In the genomic region with DNA sequence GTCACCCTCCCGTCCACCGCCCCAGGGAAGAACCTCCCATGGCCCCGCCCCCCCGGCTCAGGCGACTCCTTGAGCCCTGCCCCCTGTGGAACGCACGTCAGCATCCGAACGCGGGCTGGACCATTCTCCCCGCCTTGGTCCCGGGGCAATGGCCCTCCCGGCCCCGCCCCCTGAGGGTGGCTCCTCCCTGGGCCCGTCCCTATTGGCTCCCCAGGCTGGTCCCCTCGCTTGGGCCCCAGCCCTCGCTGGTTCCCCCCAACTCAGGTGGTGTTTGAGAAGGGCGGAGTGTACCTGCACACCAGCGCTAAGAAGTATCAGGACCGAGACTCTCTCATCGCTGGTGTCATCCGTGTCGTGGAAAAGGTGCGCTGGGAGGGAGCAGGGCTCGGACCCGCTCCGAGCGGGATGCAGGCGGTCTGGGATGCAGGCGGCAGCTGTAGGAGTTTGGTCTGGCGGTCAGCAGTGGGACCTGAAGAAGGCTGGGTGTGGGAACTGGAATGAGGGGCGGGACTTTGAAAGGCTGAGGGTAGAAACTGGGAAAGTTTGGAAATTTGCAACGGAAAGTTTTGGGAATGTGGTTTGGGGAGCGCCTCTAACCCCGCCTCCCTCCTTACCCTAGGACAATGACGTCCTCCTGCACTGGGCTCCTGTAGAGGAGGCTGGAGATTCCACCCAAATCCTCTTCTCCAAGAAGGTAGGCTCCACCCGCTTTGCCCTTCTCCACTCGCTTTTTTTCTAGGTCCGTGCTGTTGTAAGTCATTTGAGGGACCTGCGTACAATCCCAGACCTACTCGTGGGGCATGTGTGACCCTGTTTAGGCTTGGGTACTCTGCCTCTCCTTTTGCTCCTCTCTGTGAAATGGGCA, we compare ENCODE assay signal across 1 cellular context.
A peak's percentile ranks its signal among the peaks of the same experiment; 100 is the strongest.
TF ChIP-seq lines count a peak whose summit lies in the region.

No MANE protein-coding gene starts in this region.

TF ChIP-seq in HepG2, 621 proteins besides CTCF, POLR2A, EP300 and RAD21 (continued from another document and continues in another):
- TF ChIP-seq, protein P1, sequence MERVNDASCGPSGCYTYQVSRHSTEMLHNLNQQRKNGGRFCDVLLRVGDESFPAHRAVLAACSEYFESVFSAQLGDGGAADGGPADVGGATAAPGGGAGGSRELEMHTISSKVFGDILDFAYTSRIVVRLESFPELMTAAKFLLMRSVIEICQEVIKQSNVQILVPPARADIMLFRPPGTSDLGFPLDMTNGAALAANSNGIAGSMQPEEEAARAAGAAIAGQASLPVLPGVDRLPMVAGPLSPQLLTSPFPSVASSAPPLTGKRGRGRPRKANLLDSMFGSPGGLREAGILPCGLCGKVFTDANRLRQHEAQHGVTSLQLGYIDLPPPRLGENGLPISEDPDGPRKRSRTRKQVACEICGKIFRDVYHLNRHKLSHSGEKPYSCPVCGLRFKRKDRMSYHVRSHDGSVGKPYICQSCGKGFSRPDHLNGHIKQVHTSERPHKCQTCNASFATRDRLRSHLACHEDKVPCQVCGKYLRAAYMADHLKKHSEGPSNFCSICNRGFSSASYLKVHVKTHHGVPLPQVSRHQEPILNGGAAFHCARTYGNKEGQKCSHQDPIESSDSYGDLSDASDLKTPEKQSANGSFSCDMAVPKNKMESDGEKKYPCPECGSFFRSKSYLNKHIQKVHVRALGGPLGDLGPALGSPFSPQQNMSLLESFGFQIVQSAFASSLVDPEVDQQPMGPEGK (CRISPR knock-in tag; IDR thresholded peaks at IDR 0.05): peak; percentile 74
- TF ChIP-seq, protein P2, sequence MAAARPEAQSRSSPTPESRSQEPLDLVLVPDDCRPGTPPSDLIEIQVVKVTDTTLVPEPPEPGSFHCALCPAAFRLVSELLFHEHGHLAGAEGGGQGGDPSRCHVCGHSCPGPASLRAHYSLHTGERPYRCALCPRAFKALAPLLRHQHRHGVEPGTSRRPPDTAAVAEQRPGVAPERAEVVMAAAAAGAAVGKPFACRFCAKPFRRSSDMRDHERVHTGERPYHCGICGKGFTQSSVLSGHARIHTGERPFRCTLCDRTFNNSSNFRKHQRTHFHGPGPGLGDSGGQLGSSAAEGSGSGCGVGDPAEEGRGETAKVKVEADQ (CRISPR knock-in tag; IDR thresholded peaks at IDR 0.05; ENCODE audit: borderline replicate concordance): no peak
- TF ChIP-seq AGO2 (optimal IDR thresholded peaks at IDR 0.05; ENCODE audit: low read depth, low read length) (peak; percentile 85), ZNF558 (CRISPR knock-in tag; IDR thresholded peaks at IDR 0.05; ENCODE audit: borderline replicate concordance) (peak; percentile 89; the same call in 1 of the 2 replicates), ZNF484 (CRISPR knock-in tag; IDR thresholded peaks at IDR 0.05; ENCODE audit: borderline replicate concordance, low read depth) (no peak), RXRA (CRISPR knock-in tag; IDR thresholded peaks at IDR 0.05) (peak; percentile 77), PCBP1 (IDR thresholded peaks at IDR 0.05; ENCODE audit: borderline replicate concordance, low read depth, low read length) (peak; percentile 17; the same call in 1 of the 2 replicates), ZBTB7B (CRISPR knock-in tag; IDR thresholded peaks at IDR 0.05) (peak; percentile 39; the same call in 1 of the 2 replicates), KDM5A (IDR thresholded peaks at IDR 0.05; ENCODE audit: borderline replicate concordance, low read length) (peak; percentile 75), SALL1 (CRISPR knock-in tag; IDR thresholded peaks at IDR 0.05) (peak; percentile 35; the same call in 1 of the 2 replicates), HDAC1 (CRISPR knock-in tag; IDR thresholded peaks at IDR 0.05) (peak; percentile 52; the same call in 1 of the 2 replicates), NFYB (CRISPR knock-in tag; IDR thresholded peaks at IDR 0.05) (peak; percentile 71), MED1 (CRISPR knock-in tag; IDR thresholded peaks at IDR 0.05) (0 out of 2 replicates have a peak, but pooled peaks have one; percentile 8), SNRNP70 (IDR thresholded peaks at IDR 0.05; ENCODE audit: low read depth, low read length) (no peak), YEATS2 (CRISPR knock-in tag; IDR thresholded peaks at IDR 0.05; ENCODE audit: borderline replicate concordance) (peak; percentile 21; the same call in 1 of the 2 replicates), MTF2 (CRISPR knock-in tag; IDR thresholded peaks at IDR 0.05; ENCODE audit: borderline replicate concordance) (no peak), MAZ (IDR thresholded peaks at IDR 0.05; ENCODE audit: borderline replicate concordance, low read depth, low read length) (peak; percentile 64; the same call in 1 of the 2 replicates), MAZ (CRISPR knock-in tag; IDR thresholded peaks at IDR 0.05; ENCODE audit: low read depth) (no peak), NFYC (CRISPR knock-in tag; IDR thresholded peaks at IDR 0.05) (peak; percentile 73), SIN3A (IDR thresholded peaks at IDR 0.05; ENCODE audit: borderline replicate concordance, low read depth, low read length) (peak; percentile 57; the same call in 1 of the 2 replicates), ZNF746 (CRISPR knock-in tag; IDR thresholded peaks at IDR 0.05) (no peak), ZEB1 (IDR thresholded peaks at IDR 0.05; ENCODE audit: insufficient replicate concordance, low read depth) (peak; percentile 44), NFKB2 (CRISPR knock-in tag; IDR thresholded peaks at IDR 0.05; ENCODE audit: borderline replicate concordance) (peak; percentile 78; the same call in 1 of the 2 replicates)
- TF ChIP-seq, protein P3, sequence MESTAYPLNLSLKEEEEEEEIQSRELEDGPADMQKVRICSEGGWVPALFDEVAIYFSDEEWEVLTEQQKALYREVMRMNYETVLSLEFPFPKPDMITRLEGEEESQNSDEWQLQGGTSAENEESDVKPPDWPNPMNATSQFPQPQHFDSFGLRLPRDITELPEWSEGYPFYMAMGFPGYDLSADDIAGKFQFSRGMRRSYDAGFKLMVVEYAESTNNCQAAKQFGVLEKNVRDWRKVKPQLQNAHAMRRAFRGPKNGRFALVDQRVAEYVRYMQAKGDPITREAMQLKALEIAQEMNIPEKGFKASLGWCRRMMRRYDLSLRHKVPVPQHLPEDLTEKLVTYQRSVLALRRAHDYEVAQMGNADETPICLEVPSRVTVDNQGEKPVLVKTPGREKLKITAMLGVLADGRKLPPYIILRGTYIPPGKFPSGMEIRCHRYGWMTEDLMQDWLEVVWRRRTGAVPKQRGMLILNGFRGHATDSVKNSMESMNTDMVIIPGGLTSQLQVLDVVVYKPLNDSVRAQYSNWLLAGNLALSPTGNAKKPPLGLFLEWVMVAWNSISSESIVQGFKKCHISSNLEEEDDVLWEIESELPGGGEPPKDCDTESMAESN (CRISPR knock-in tag; conservative IDR thresholded peaks at IDR 0.05): peak; percentile 48; the same call in 1 of the 2 replicates
- TF ChIP-seq, protein P4, sequence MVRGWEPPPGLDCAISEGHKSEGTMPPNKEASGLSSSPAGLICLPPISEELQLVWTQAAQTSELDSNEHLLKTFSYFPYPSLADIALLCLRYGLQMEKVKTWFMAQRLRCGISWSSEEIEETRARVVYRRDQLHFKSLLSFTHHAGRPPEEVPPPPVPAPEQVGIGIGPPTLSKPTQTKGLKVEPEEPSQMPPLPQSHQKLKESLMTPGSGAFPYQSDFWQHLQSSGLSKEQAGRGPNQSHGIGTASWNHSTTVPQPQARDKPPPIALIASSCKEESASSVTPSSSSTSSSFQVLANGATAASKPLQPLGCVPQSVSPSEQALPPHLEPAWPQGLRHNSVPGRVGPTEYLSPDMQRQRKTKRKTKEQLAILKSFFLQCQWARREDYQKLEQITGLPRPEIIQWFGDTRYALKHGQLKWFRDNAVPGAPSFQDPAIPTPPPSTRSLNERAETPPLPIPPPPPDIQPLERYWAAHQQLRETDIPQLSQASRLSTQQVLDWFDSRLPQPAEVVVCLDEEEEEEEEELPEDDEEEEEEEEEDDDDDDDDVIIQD (CRISPR knock-in tag; IDR thresholded peaks at IDR 0.05; ENCODE audit: low read depth): 0 out of 2 replicates have a peak, but pooled peaks have one; percentile 2
- TF ChIP-seq, protein P5, sequence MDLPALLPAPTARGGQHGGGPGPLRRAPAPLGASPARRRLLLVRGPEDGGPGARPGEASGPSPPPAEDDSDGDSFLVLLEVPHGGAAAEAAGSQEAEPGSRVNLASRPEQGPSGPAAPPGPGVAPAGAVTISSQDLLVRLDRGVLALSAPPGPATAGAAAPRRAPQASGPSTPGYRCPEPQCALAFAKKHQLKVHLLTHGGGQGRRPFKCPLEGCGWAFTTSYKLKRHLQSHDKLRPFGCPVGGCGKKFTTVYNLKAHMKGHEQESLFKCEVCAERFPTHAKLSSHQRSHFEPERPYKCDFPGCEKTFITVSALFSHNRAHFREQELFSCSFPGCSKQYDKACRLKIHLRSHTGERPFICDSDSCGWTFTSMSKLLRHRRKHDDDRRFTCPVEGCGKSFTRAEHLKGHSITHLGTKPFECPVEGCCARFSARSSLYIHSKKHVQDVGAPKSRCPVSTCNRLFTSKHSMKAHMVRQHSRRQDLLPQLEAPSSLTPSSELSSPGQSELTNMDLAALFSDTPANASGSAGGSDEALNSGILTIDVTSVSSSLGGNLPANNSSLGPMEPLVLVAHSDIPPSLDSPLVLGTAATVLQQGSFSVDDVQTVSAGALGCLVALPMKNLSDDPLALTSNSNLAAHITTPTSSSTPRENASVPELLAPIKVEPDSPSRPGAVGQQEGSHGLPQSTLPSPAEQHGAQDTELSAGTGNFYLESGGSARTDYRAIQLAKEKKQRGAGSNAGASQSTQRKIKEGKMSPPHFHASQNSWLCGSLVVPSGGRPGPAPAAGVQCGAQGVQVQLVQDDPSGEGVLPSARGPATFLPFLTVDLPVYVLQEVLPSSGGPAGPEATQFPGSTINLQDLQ (CRISPR knock-in tag; IDR thresholded peaks at IDR 0.05): peak; percentile 85
- TF ChIP-seq, protein P6, sequence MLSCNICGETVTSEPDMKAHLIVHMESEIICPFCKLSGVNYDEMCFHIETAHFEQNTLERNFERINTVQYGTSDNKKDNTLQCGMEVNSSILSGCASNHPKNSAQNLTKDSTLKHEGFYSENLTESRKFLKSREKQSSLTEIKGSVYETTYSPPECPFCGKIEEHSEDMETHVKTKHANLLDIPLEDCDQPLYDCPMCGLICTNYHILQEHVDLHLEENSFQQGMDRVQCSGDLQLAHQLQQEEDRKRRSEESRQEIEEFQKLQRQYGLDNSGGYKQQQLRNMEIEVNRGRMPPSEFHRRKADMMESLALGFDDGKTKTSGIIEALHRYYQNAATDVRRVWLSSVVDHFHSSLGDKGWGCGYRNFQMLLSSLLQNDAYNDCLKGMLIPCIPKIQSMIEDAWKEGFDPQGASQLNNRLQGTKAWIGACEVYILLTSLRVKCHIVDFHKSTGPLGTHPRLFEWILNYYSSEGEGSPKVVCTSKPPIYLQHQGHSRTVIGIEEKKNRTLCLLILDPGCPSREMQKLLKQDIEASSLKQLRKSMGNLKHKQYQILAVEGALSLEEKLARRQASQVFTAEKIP (CRISPR knock-in tag; IDR thresholded peaks at IDR 0.05; ENCODE audit: borderline replicate concordance): no peak
- TF ChIP-seq, protein P7, sequence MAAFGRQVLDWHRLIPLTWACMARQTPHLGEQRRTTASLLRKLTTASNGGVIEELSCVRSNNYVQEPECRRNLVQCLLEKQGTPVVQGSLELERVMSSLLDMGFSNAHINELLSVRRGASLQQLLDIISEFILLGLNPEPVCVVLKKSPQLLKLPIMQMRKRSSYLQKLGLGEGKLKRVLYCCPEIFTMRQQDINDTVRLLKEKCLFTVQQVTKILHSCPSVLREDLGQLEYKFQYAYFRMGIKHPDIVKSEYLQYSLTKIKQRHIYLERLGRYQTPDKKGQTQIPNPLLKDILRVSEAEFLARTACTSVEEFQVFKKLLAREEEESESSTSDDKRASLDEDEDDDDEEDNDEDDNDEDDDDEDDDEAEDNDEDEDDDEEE (CRISPR knock-in tag; IDR thresholded peaks at IDR 0.05): 0 out of 2 replicates have a peak, but pooled peaks have one; percentile 21
- TF ChIP-seq, protein P8, sequence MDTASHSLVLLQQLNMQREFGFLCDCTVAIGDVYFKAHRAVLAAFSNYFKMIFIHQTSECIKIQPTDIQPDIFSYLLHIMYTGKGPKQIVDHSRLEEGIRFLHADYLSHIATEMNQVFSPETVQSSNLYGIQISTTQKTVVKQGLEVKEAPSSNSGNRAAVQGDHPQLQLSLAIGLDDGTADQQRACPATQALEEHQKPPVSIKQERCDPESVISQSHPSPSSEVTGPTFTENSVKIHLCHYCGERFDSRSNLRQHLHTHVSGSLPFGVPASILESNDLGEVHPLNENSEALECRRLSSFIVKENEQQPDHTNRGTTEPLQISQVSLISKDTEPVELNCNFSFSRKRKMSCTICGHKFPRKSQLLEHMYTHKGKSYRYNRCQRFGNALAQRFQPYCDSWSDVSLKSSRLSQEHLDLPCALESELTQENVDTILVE (CRISPR knock-in tag; IDR thresholded peaks at IDR 0.05): 0 out of 2 replicates have a peak, but pooled peaks have one; percentile 7
- TF ChIP-seq, protein P9, sequence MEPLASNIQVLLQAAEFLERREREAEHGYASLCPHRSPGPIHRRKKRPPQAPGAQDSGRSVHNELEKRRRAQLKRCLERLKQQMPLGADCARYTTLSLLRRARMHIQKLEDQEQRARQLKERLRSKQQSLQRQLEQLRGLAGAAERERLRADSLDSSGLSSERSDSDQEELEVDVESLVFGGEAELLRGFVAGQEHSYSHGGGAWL (CRISPR knock-in tag; IDR thresholded peaks at IDR 0.05): 0 out of 2 replicates have a peak, but pooled peaks have one; percentile 1
